Comparison of ENCODE assay signal across 35 cellular contexts in the genomic region with DNA sequence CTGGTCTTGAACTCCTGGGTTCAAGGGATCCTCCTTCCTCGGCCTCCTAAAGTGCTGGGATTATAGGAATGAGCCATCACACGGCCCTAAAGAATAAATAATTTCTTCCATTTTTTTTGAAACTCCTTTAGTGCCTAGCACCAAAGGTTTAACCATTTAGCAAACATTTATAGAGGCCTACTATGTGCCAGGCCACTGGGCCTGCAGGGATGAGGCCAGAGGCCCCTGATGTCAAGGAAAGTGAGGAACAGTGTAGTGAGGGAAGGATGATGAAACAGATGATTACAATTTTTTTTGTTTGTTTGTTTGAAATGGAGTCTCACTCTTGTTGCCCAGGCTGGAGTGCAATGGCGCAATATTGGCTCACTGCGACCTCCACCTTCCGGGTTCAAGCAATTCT. TPM values are rescaled to one million over a fixed set of nuclear protein-coding genes. Genes with fewer than 3 reads are reported as not detected.
DNase-seq lines count a peak whose midpoint lies in the region; ATAC-seq, FAIRE-seq and TF ChIP-seq lines count a peak whose summit lies in the region.
"Had no signal": no experiment of that assay in that cellular context is flagged by ENCODE, and none has a peak within 500 bp of the region (broad histone marks: within the 10 kb centered on the region; RNA-seq: fewer than 3 reads in every experiment).

No MANE protein-coding gene starts in this region.

- H3K4me3 ChIP-seq in HepG2 (replicated peaks in 1 of 3; ENCODE audit: insufficient read depth in 1 of 3, low read depth in 2 of 3, low read length in 3 of 3) (no peak overlapping the region), right lobe of liver (no peak overlapping the region), K562 (no peak overlapping the region)
- H3K4me3 ChIP-seq: A549; BLaER1; BLaER1 treated with 17β-estradiol and CSF1 and Interleukin-3, amounts not matched to agents 10 nM and 100 nM had no signal

- TF ChIP-seq RAD21 in HepG2 (CRISPR knock-in tag; IDR thresholded peaks at IDR 0.05) (no peak), K562 (CRISPR knock-in tag; conservative IDR thresholded peaks at IDR 0.05 in 1 of 2, IDR thresholded peaks at IDR 0.05 in 1 of 2) (no peak)

- TF ChIP-seq CTCF in HepG2 (CRISPR knock-in tag; IDR thresholded peaks at IDR 0.05) = no peak
- TF ChIP-seq CTCF in right lobe of liver (IDR thresholded peaks at IDR 0.05) = no peak
- no peak for TF ChIP-seq CTCF in K562 (IDR thresholded peaks at IDR 0.05 in 2 of 3, conservative IDR thresholded peaks at IDR 0.05 in 1 of 3; ENCODE audit: insufficient read depth in 2 of 3, low read depth in 1 of 3, low read length in 3 of 3)

- CTCF ChIA-PET in HepG2 (lab: Yijun Ruan, JAX; ENCODE audit: low intra/inter-chr PET ratio, low total read pairs) (no interaction called here), K562 (lab: Yijun Ruan, JAX; ENCODE audit: low intra/inter-chr PET ratio) (no interaction called here)

- no peaks in the 10 kb centered on the region for H3K27me3 ChIP-seq in HepG2 (ENCODE audit: control insufficient read depth in 1 of 2, insufficient read depth in 2 of 2, low read length in 2 of 2)
- H3K27me3 ChIP-seq in right lobe of liver = no peaks in the 10 kb centered on the region
- H3K27me3 ChIP-seq in K562 (ENCODE audit: control insufficient read depth in 2 of 2, insufficient read depth in 2 of 2, low read length in 2 of 2) = no peaks in the 10 kb centered on the region
- H3K27me3 ChIP-seq: BE2C; BLaER1; BLaER1 treated with 17β-estradiol and CSF1 and Interleukin-3, amounts not matched to agents 10 nM and 100 nM had no signal

- H3K9ac ChIP-seq in HepG2 (ENCODE audit: insufficient read depth, low read depth, low read length) = no peak overlapping the region
- no peak overlapping the region for H3K9ac ChIP-seq in K562 (ENCODE audit: insufficient read depth in 1 of 2, low read depth in 2 of 2, low read length in 2 of 2)
- H3K9ac ChIP-seq: BLaER1; BLaER1 treated with 17β-estradiol and CSF1 and Interleukin-3, amounts not matched to agents 10 nM and 100 nM had no signal

- H3K36me3 ChIP-seq in HepG2 (replicated peaks in 1 of 2; ENCODE audit: control insufficient read depth in 1 of 2, insufficient read depth in 2 of 2, low read length in 2 of 2) (0 out of 5 replicates have a peak, but pooled peaks cover 0 to 3% of the 10 kb centered on the region in 2 experiments), right lobe of liver (no peaks in the 10 kb centered on the region), K562 (ENCODE audit: control insufficient read depth, insufficient read depth, low read length) (no peaks in the 10 kb centered on the region)
- H3K36me3 ChIP-seq: BE2C had no signal

- H3K27me3 Mint-ChIP-seq in activated naive CD4-positive, alpha-beta T cell treated with anti-CD3 and anti-CD28 coated beads, Interleukin-2, amount 50 U/mL, for 24 hours = no peaks in the 10 kb centered on the region
- H3K27me3 Mint-ChIP-seq: B cell; CD4-positive, alpha-beta memory T cell; CD4-positive, alpha-beta T cell; CD4-positive, CD25-positive, alpha-beta regulatory T cell; CD8-positive, alpha-beta memory T cell had no signal

- no peaks in the 10 kb centered on the region for H3K9me3 Mint-ChIP-seq in activated naive CD4-positive, alpha-beta T cell treated with anti-CD3 and anti-CD28 coated beads, Interleukin-2, amount 50 U/mL, for 24 hours
- H3K9me3 Mint-ChIP-seq: CD4-positive, alpha-beta memory T cell; CD4-positive, alpha-beta T cell; CD8-positive, alpha-beta memory T cell; CD8-positive, alpha-beta T cell had no signal

- H3K27ac ChIP-seq in HepG2 (ENCODE audit: extremely low read length, insufficient read depth, low read length) (no peak overlapping the region), right lobe of liver (no peak overlapping the region), K562 (ENCODE audit: extremely low read depth, low read depth, low read length) (no peak overlapping the region)
- H3K27ac ChIP-seq: 22Rv1; A549; BLaER1; BLaER1 treated with 17β-estradiol and CSF1 and Interleukin-3, amounts not matched to agents 10 nM and 100 nM; C4-2B had no signal

- TF ChIP-seq POLR2A in HepG2 (IDR thresholded peaks at IDR 0.05; ENCODE audit: insufficient read depth in 1 of 2, low read depth in 2 of 2, low read length in 2 of 2) = no peak
- no peak for TF ChIP-seq POLR2A in right lobe of liver (IDR thresholded peaks at IDR 0.05)
- no peak for TF ChIP-seq POLR2A in K562 (conservative IDR thresholded peaks at IDR 0.05)

- H2AFZ ChIP-seq in HepG2 (ENCODE audit: low read length) (no peak overlapping the region), K562 (ENCODE audit: low read depth, low read length) (no peak overlapping the region)

- H3K36me3 Mint-ChIP-seq in activated naive CD4-positive, alpha-beta T cell treated with anti-CD3 and anti-CD28 coated beads, Interleukin-2, amount 50 U/mL, for 24 hours = peaks cover 10% of the 10 kb centered on the region

- no peak for FAIRE-seq in HepG2 (lab: Jason Lieb, UNC)
- FAIRE-seq in K562 (lab: Jason Lieb, UNC) = no peak
- FAIRE-seq: A204.1, A549, D721Med had no signal

- POLR2A ChIA-PET in HepG2 (lab: Yijun Ruan, JAX) = no interaction called here
- POLR2A ChIA-PET in K562 (lab: Yijun Ruan, JAX) = no interaction called here

- peak overlapping the region; percentile 30 for H3K27ac Mint-ChIP-seq in activated naive CD4-positive, alpha-beta T cell treated with anti-CD3 and anti-CD28 coated beads, Interleukin-2, amount 50 U/mL, for 24 hours
- H3K27ac Mint-ChIP-seq: B cell; CD4-positive, alpha-beta T cell; CD4-positive, CD25-positive, alpha-beta regulatory T cell; CD8-positive, alpha-beta T cell had no signal

- in situ Hi-C loops in HepG2 (cut with HindIII; ENCODE audit: extremely low pct_ligation_motif_present, low pct_unique_long_range_greater_than_20kb) (no loop called here), K562 (cut with MboI) (no loop called here)

- H3K79me2 ChIP-seq in HepG2 (ENCODE audit: insufficient read depth, low read length) (no peaks in the 10 kb centered on the region), K562 (ENCODE audit: control insufficient read depth, insufficient read depth, low read length) (no peaks in the 10 kb centered on the region)

- H3K9me3 ChIP-seq in HepG2 (ENCODE audit: low read length) (no peaks in the 10 kb centered on the region), right lobe of liver (no peaks in the 10 kb centered on the region), K562 (replicated peaks; ENCODE audit: control insufficient read depth, insufficient read depth, low read depth, low read length) (no peaks in the 10 kb centered on the region)
- H3K9me3 ChIP-seq: A549; BE2C; BLaER1; BLaER1 treated with 17β-estradiol and CSF1 and Interleukin-3, amounts not matched to agents 10 nM and 100 nM had no signal

- BruUV-seq in HepG2 (replicated peaks; lab: Mats Ljungman, UMichigan) (no TSS peak), K562 (replicated peaks; lab: Mats Ljungman, UMichigan) (no TSS peak)

- H3K4me2 ChIP-seq in HepG2 (ENCODE audit: low read depth, low read length) (no peak overlapping the region), K562 (ENCODE audit: insufficient read depth, low read length) (no peak overlapping the region)
- H3K4me2 ChIP-seq: A549; BLaER1; BLaER1 treated with 17β-estradiol and CSF1 and Interleukin-3, amounts not matched to agents 10 nM and 100 nM had no signal

- H3K4me1 Mint-ChIP-seq in activated naive CD4-positive, alpha-beta T cell treated with anti-CD3 and anti-CD28 coated beads, Interleukin-2, amount 50 U/mL, for 24 hours = no peaks in the 10 kb centered on the region
- H3K4me1 Mint-ChIP-seq: CD14-positive monocyte; CD4-positive, alpha-beta memory T cell; CD4-positive, CD25-positive, alpha-beta regulatory T cell had no signal

- WGBS in HepG2 (ENCODE audit: low lambda C conversion rate) = 92% methylated on average over 5 of the region's 5 CpGs
- WGBS in right lobe of liver (ENCODE audit: insufficient coverage, low coverage, low lambda C conversion rate, missing lambda C conversion rate) = 94% methylated on average over 3 of the region's 5 CpGs
- WGBS in K562 (ENCODE audit: insufficient coverage, low coverage, missing lambda C conversion rate) = 80% methylated on average over 5 of the region's 5 CpGs

- H3K4me1 ChIP-seq in HepG2 (ENCODE audit: insufficient read depth, low read length) = no peaks in the 10 kb centered on the region
- no peaks in the 10 kb centered on the region for H3K4me1 ChIP-seq in right lobe of liver
- peaks cover 8 to 10% of the 10 kb centered on the region in 2 experiments; a peak in 4 of 5 replicates for H3K4me1 ChIP-seq in K562 (replicated peaks in 1 of 2; ENCODE audit: control insufficient read depth in 2 of 2, insufficient read depth in 2 of 2, low read length in 2 of 2)
- H3K4me1 ChIP-seq: A549; BLaER1; BLaER1 treated with 17β-estradiol and CSF1 and Interleukin-3, amounts not matched to agents 10 nM and 100 nM; Caco-2 had no signal

- no peak for DNase-seq in activated naive CD4-positive, alpha-beta T cell treated with Interleukin-2 at 50 U/mL for 16 hours
- DNase-seq in HepG2 (ENCODE audit: low spot score) = no peak
- no peak for DNase-seq in right lobe of liver
- no peak for DNase-seq in K562 (ENCODE audit: extremely low read depth in 1 of 4, low spot score in 3 of 4)
- DNase-seq in islet precursor cell = no peak
- DNase-seq: 8988T; ACHN; AML-193; BE2C; C1 segment of cervical spinal cord; Caco-2; Calu3; CD4-positive, alpha-beta memory T cell; CD4-positive, alpha-beta T cell; CD4-positive, CD25-positive, alpha-beta regulatory T cell; CD8-positive, alpha-beta memory T cell; CD8-positive, alpha-beta T cell; COR-L47; DMS 273 treated with DMSO at 0.1 percent for 48 hours; DMS153; DMS53; DMS79; DMS79 treated with DMSO at 0.1 percent for 48 hours; DND-41; EL had no signal

- intact Hi-C loops in HepG2 (cut with micrococcal nuclease; ENCODE audit: unreplicated experiment) = no loop called here
- intact Hi-C loops in right lobe of liver (cut with DNase I) = no loop called here
- intact Hi-C loops in K562 (cut with micrococcal nuclease) = no loop called here

- no peak overlapping the region for H3K4me3 Mint-ChIP-seq in activated naive CD4-positive, alpha-beta T cell treated with anti-CD3 and anti-CD28 coated beads, Interleukin-2, amount 50 U/mL, for 24 hours
- H3K4me3 Mint-ChIP-seq: B cell; CD14-positive monocyte; CD4-positive, alpha-beta memory T cell; CD4-positive, alpha-beta T cell; CD4-positive, CD25-positive, alpha-beta regulatory T cell; CD8-positive, alpha-beta memory T cell; CD8-positive, alpha-beta T cell had no signal

- ATAC-seq in HepG2 (no peak), right lobe of liver (no peak), K562 (no peak)
- ATAC-seq: A549; CD8-positive, alpha-beta T cell had no signal

- no peaks in the 10 kb centered on the region for H3K9me1 ChIP-seq in K562 (ENCODE audit: control insufficient read depth, insufficient read depth, low read length)

- TF ChIP-seq EP300 in HepG2 (IDR thresholded peaks at IDR 0.05; ENCODE audit: low read depth in 2 of 2, low read length in 2 of 2) (no peak), HepG2 (CRISPR knock-in tag; IDR thresholded peaks at IDR 0.05; ENCODE audit: borderline replicate concordance) (no peak), K562 (IDR thresholded peaks at IDR 0.05; ENCODE audit: low read length) (no peak)

- H4K20me1 ChIP-seq in HepG2 (ENCODE audit: insufficient read depth, low read length) (no peaks in the 10 kb centered on the region), K562 (replicated peaks; ENCODE audit: control insufficient read depth, insufficient read depth, low read length) (no peaks in the 10 kb centered on the region)
- H4K20me1 ChIP-seq: BLaER1 had no signal

RNA-seq across cellular contexts. Expression of a gene that starts 33.8 kb away (rescaled TPM):
- total RNA-seq in HepG2 (2016; rRNA removed; fragmentation: Illumina TruSeq; extraction: Trizol) (0.97 and 1.1 TPM in 2 replicates), right lobe of liver (1 to 10 TPM in 5 of 6 experiments, under 1 TPM in 1; 0.99 to 2.0 (median 1.6) TPM), K562 (2014; rRNA removed) (1.6 and 2.6 TPM in 2 replicates), K562 (2014; rRNA removed; fragmentation: Illumina TruSeq; extraction: Trizol) (0.41 and 0.76 TPM in 2 replicates), K562 (2015; rRNA removed; fragmentation: Illumina TruSeq; extraction: Trizol) (1.0 TPM in 2 replicates), K562 (2021) (2.6 and 2.8 TPM in 2 replicates)
- total RNA-seq in HepG2 (2016; cell fraction: cytosol; rRNA removed; fragmentation: Illumina TruSeq; extraction: Trizol; ENCODE audit: low read depth) = 0.26 and 0.40 TPM in 2 replicates
- 0.85 and 1.00 TPM in 2 replicates for total RNA-seq in HepG2 (2016; cell fraction: insoluble cytoplasmic fraction; rRNA removed; fragmentation: Illumina TruSeq; extraction: Trizol)
- total RNA-seq in HepG2 (2016; cell fraction: membrane; rRNA removed; fragmentation: Illumina TruSeq; extraction: Trizol) = 0.43 and 0.59 TPM in 2 replicates
- total RNA-seq in HepG2 (2016; cell fraction: nucleus; rRNA removed; fragmentation: Illumina TruSeq; extraction: Trizol) = 1.3 and 1.4 TPM in 2 replicates
- polyA plus RNA-seq in HepG2 (2011; rRNA removed) (2.2 TPM in 2 replicates), K562 (2011; rRNA removed) (0.89 and 1.8 TPM in 2 replicates), K562 (2014; fragmentation: Illumina TruSeq; extraction: Trizol) (2.3 TPM in 2 replicates), K562 (2014; fragmentation: Nextera tagmentation; extraction: Ambion mirVana) (under 1 TPM; 0.08 to 0.10 TPM), K562 (2014; rRNA removed) (2.0 and 2.2 TPM in 2 replicates)
- polyA plus RNA-seq in HepG2 (2011; cell fraction: cytosol; rRNA removed) = 0.87 and 0.94 TPM in 2 replicates
- 5.0 and 6.3 TPM in 2 replicates for polyA plus RNA-seq in HepG2 (2011; cell fraction: nucleus; rRNA removed)
- polyA plus RNA-seq in HepG2 (2012) = 0.99 and 1.6 TPM in 2 replicates
- 0.21 and 0.25 TPM in 2 replicates for polyA plus RNA-seq in HepG2 (2016; cell fraction: cytosol; fragmentation: Illumina TruSeq; extraction: Trizol; ENCODE audit: low read depth)
- polyA plus RNA-seq in HepG2 (2016; cell fraction: insoluble cytoplasmic fraction; fragmentation: Illumina TruSeq; extraction: Trizol; ENCODE audit: low read depth) = 1.0 and 1.3 TPM in 2 replicates
- polyA plus RNA-seq in HepG2 (2016; cell fraction: membrane; fragmentation: Illumina TruSeq; extraction: Trizol; ENCODE audit: low read depth) = 0.33 and 0.47 TPM in 2 replicates
- polyA plus RNA-seq in HepG2 (2016; cell fraction: nucleus; fragmentation: Illumina TruSeq; extraction: Trizol; ENCODE audit: insufficient read depth, low read depth) = 4.5 and 5.6 TPM in 2 replicates
- polyA minus RNA-seq in HepG2 (2011; rRNA and poly(A)+ RNA removed; ENCODE audit: low replicate concordance) = 3.5 and 6.0 TPM in 2 replicates
- polyA minus RNA-seq in HepG2 (2011; cell fraction: cytosol; rRNA and poly(A)+ RNA removed) = 0.88 and 1.3 TPM in 2 replicates
- 2.2 and 2.3 TPM in 2 replicates for polyA minus RNA-seq in HepG2 (2011; cell fraction: nucleus; rRNA and poly(A)+ RNA removed)
- 6.0 and 8.6 TPM in 2 replicates for total RNA-seq in K562 (2011; cell fraction: chromatin; rRNA removed; ENCODE audit: low replicate concordance)
- total RNA-seq in K562 (2011; cell fraction: nucleolus; rRNA removed) = 5.0 and 5.2 TPM in 2 replicates
- 5.1 and 6.3 TPM in 2 replicates for total RNA-seq in K562 (2011; cell fraction: nucleoplasm; rRNA removed)
- polyA plus RNA-seq in K562 (2011; cell fraction: cytosol; rRNA removed) = 1.2 and 2.3 TPM in 2 replicates
- 2.3 and 5.1 TPM in 2 replicates for polyA plus RNA-seq in K562 (2011; cell fraction: nucleus; rRNA removed)
- 2.3 and 2.4 TPM in 2 replicates for polyA plus RNA-seq in K562 (2012)
- polyA minus RNA-seq in K562 (2011; rRNA and poly(A)+ RNA removed) = 0.90 and 1.3 TPM in 2 replicates
- 1.6 and 1.9 TPM in 2 replicates for polyA minus RNA-seq in K562 (2011; cell fraction: cytosol; rRNA and poly(A)+ RNA removed)
- 1.1 and 1.6 TPM in 2 replicates for polyA minus RNA-seq in K562 (2011; cell fraction: nucleus; rRNA and poly(A)+ RNA removed)

RNA-seq across cellular contexts. Expression of a gene that starts 45.5 kb away (rescaled TPM):
- total RNA-seq in HepG2 (2016; rRNA removed; fragmentation: Illumina TruSeq; extraction: Trizol) (not detected in 2 replicates), right lobe of liver (10 to 100 TPM in 4 of 6 experiments, 1 to 10 TPM in 2; 5.5 to 17.8 (median 12.9) TPM), K562 (2014; rRNA removed) (5.6 and 9.1 TPM in 2 replicates), K562 (2014; rRNA removed; fragmentation: Illumina TruSeq; extraction: Trizol) (3.6 and 4.8 TPM in 2 replicates), K562 (2015; rRNA removed; fragmentation: Illumina TruSeq; extraction: Trizol) (4.4 and 6.7 TPM in 2 replicates), K562 (2021) (11.4 and 12.6 TPM in 2 replicates)
- not detected in 2 replicates for total RNA-seq in HepG2 (2016; cell fraction: cytosol; rRNA removed; fragmentation: Illumina TruSeq; extraction: Trizol; ENCODE audit: low read depth)
- not detected in 2 replicates for total RNA-seq in HepG2 (2016; cell fraction: insoluble cytoplasmic fraction; rRNA removed; fragmentation: Illumina TruSeq; extraction: Trizol)
- total RNA-seq in HepG2 (2016; cell fraction: membrane; rRNA removed; fragmentation: Illumina TruSeq; extraction: Trizol) = not detected in 2 replicates
- not detected in 2 replicates for total RNA-seq in HepG2 (2016; cell fraction: nucleus; rRNA removed; fragmentation: Illumina TruSeq; extraction: Trizol)
- polyA plus RNA-seq in HepG2 (2011; rRNA removed) (not detected in 2 replicates), K562 (2011; rRNA removed) (6.7 and 7.3 TPM in 2 replicates), K562 (2014; fragmentation: Illumina TruSeq; extraction: Trizol) (9.8 and 10.4 TPM in 2 replicates), K562 (2014; fragmentation: Nextera tagmentation; extraction: Ambion mirVana) (10 to 100 TPM; 24.4 to 29.1 TPM), K562 (2014; rRNA removed) (5.7 and 6.8 TPM in 2 replicates)
- 0.01 TPM in 1 of 2 replicates, not detected in the other for polyA plus RNA-seq in HepG2 (2011; cell fraction: cytosol; rRNA removed)
- not detected in 2 replicates for polyA plus RNA-seq in HepG2 (2011; cell fraction: nucleus; rRNA removed)
- polyA plus RNA-seq in HepG2 (2012) = 0.07 TPM in 1 of 2 replicates, not detected in the other
- polyA plus RNA-seq in HepG2 (2016; cell fraction: cytosol; fragmentation: Illumina TruSeq; extraction: Trizol; ENCODE audit: low read depth) = not detected in 2 replicates
- not detected in 2 replicates for polyA plus RNA-seq in HepG2 (2016; cell fraction: insoluble cytoplasmic fraction; fragmentation: Illumina TruSeq; extraction: Trizol; ENCODE audit: low read depth)
- polyA plus RNA-seq in HepG2 (2016; cell fraction: membrane; fragmentation: Illumina TruSeq; extraction: Trizol; ENCODE audit: low read depth) = not detected in 2 replicates
- polyA plus RNA-seq in HepG2 (2016; cell fraction: nucleus; fragmentation: Illumina TruSeq; extraction: Trizol; ENCODE audit: insufficient read depth, low read depth) = not detected in 2 replicates
- polyA minus RNA-seq in HepG2 (2011; rRNA and poly(A)+ RNA removed; ENCODE audit: low replicate concordance) = 0.20 and 11.4 TPM in 2 replicates
- polyA minus RNA-seq in HepG2 (2011; cell fraction: cytosol; rRNA and poly(A)+ RNA removed) = not detected in 2 replicates
- polyA minus RNA-seq in HepG2 (2011; cell fraction: nucleus; rRNA and poly(A)+ RNA removed) = not detected in 2 replicates
- total RNA-seq in K562 (2011; cell fraction: chromatin; rRNA removed; ENCODE audit: low replicate concordance) = 5.6 and 15.2 TPM in 2 replicates
- total RNA-seq in K562 (2011; cell fraction: nucleolus; rRNA removed) = 8.7 and 9.8 TPM in 2 replicates
- 9.0 and 12.0 TPM in 2 replicates for total RNA-seq in K562 (2011; cell fraction: nucleoplasm; rRNA removed)
- polyA plus RNA-seq in K562 (2011; cell fraction: cytosol; rRNA removed) = 12.4 and 17.3 TPM in 2 replicates
- polyA plus RNA-seq in K562 (2011; cell fraction: nucleus; rRNA removed) = 10.1 and 11.6 TPM in 2 replicates
- polyA plus RNA-seq in K562 (2012) = 9.3 and 12.6 TPM in 2 replicates
- 4.0 and 5.7 TPM in 2 replicates for polyA minus RNA-seq in K562 (2011; rRNA and poly(A)+ RNA removed)
- 6.6 and 7.5 TPM in 2 replicates for polyA minus RNA-seq in K562 (2011; cell fraction: cytosol; rRNA and poly(A)+ RNA removed)
- polyA minus RNA-seq in K562 (2011; cell fraction: nucleus; rRNA and poly(A)+ RNA removed) = 3.0 TPM in 2 replicates

RNA-seq across cellular contexts. Expression of a gene that starts 45.6 kb away (rescaled TPM):
- total RNA-seq in HepG2 (2016; rRNA removed; fragmentation: Illumina TruSeq; extraction: Trizol) (40.1 and 55.7 TPM in 2 replicates), right lobe of liver (10 to 100 TPM; 21.0 to 40.8 (median 28.3) TPM), K562 (2014; rRNA removed) (35.4 and 39.2 TPM in 2 replicates), K562 (2014; rRNA removed; fragmentation: Illumina TruSeq; extraction: Trizol) (18.6 and 18.8 TPM in 2 replicates), K562 (2015; rRNA removed; fragmentation: Illumina TruSeq; extraction: Trizol) (30.4 and 30.8 TPM in 2 replicates), K562 (2021) (43.9 and 45.1 TPM in 2 replicates)
- 21.5 and 22.5 TPM in 2 replicates for total RNA-seq in HepG2 (2016; cell fraction: cytosol; rRNA removed; fragmentation: Illumina TruSeq; extraction: Trizol; ENCODE audit: low read depth)
- total RNA-seq in HepG2 (2016; cell fraction: insoluble cytoplasmic fraction; rRNA removed; fragmentation: Illumina TruSeq; extraction: Trizol) = 38.1 and 49.5 TPM in 2 replicates
- total RNA-seq in HepG2 (2016; cell fraction: membrane; rRNA removed; fragmentation: Illumina TruSeq; extraction: Trizol) = 48.4 and 51.3 TPM in 2 replicates
- total RNA-seq in HepG2 (2016; cell fraction: nucleus; rRNA removed; fragmentation: Illumina TruSeq; extraction: Trizol) = 20.3 and 20.7 TPM in 2 replicates
- polyA plus RNA-seq in HepG2 (2011; rRNA removed) (45.6 and 53.3 TPM in 2 replicates), K562 (2011; rRNA removed) (25.2 and 31.8 TPM in 2 replicates), K562 (2014; fragmentation: Illumina TruSeq; extraction: Trizol) (55.9 and 61.8 TPM in 2 replicates), K562 (2014; fragmentation: Nextera tagmentation; extraction: Ambion mirVana) (1 to 10 TPM; 1.8 to 2.5 TPM), K562 (2014; rRNA removed) (51.9 and 64.7 TPM in 2 replicates)
- 41.0 and 57.4 TPM in 2 replicates for polyA plus RNA-seq in HepG2 (2011; cell fraction: cytosol; rRNA removed)
- polyA plus RNA-seq in HepG2 (2011; cell fraction: nucleus; rRNA removed) = 16.8 and 22.7 TPM in 2 replicates
- polyA plus RNA-seq in HepG2 (2012) = 89.7 and 106 TPM in 2 replicates
- 70.9 and 93.4 TPM in 2 replicates for polyA plus RNA-seq in HepG2 (2016; cell fraction: cytosol; fragmentation: Illumina TruSeq; extraction: Trizol; ENCODE audit: low read depth)
- polyA plus RNA-seq in HepG2 (2016; cell fraction: insoluble cytoplasmic fraction; fragmentation: Illumina TruSeq; extraction: Trizol; ENCODE audit: low read depth) = 148 and 160 TPM in 2 replicates
- 107 and 129 TPM in 2 replicates for polyA plus RNA-seq in HepG2 (2016; cell fraction: membrane; fragmentation: Illumina TruSeq; extraction: Trizol; ENCODE audit: low read depth)
- 88.7 and 93.2 TPM in 2 replicates for polyA plus RNA-seq in HepG2 (2016; cell fraction: nucleus; fragmentation: Illumina TruSeq; extraction: Trizol; ENCODE audit: insufficient read depth, low read depth)
- polyA minus RNA-seq in HepG2 (2011; rRNA and poly(A)+ RNA removed; ENCODE audit: low replicate concordance) = 12.1 and 18.5 TPM in 2 replicates
- 23.5 and 28.2 TPM in 2 replicates for polyA minus RNA-seq in HepG2 (2011; cell fraction: cytosol; rRNA and poly(A)+ RNA removed)
- polyA minus RNA-seq in HepG2 (2011; cell fraction: nucleus; rRNA and poly(A)+ RNA removed) = 9.5 and 11.8 TPM in 2 replicates
- 6.2 and 7.5 TPM in 2 replicates for total RNA-seq in K562 (2011; cell fraction: chromatin; rRNA removed; ENCODE audit: low replicate concordance)
- 5.7 TPM in 2 replicates for total RNA-seq in K562 (2011; cell fraction: nucleolus; rRNA removed)
- total RNA-seq in K562 (2011; cell fraction: nucleoplasm; rRNA removed) = 7.3 and 9.1 TPM in 2 replicates
- polyA plus RNA-seq in K562 (2011; cell fraction: cytosol; rRNA removed) = 21.4 and 26.5 TPM in 2 replicates
- 8.8 and 10.6 TPM in 2 replicates for polyA plus RNA-seq in K562 (2011; cell fraction: nucleus; rRNA removed)
- 58.9 and 64.6 TPM in 2 replicates for polyA plus RNA-seq in K562 (2012)
- 10.0 and 11.8 TPM in 2 replicates for polyA minus RNA-seq in K562 (2011; rRNA and poly(A)+ RNA removed)
- 13.6 and 16.1 TPM in 2 replicates for polyA minus RNA-seq in K562 (2011; cell fraction: cytosol; rRNA and poly(A)+ RNA removed)
- 2.7 and 4.3 TPM in 2 replicates for polyA minus RNA-seq in K562 (2011; cell fraction: nucleus; rRNA and poly(A)+ RNA removed)
